Comparison of ENCODE assay signal across 14 cellular contexts in genomic region chr7:155618708-155619633, GRCh38. TPM values are rescaled to one million over a fixed set of nuclear protein-coding genes. Genes with fewer than 3 reads are reported as not detected.
DNase-seq lines count a peak whose midpoint lies in the region; ATAC-seq, FAIRE-seq and TF ChIP-seq lines count a peak whose summit lies in the region.
"Had no signal": no experiment of that assay in that cellular context is flagged by ENCODE, and none has a peak within 500 bp of the region (broad histone marks: within the 10 kb centered on the region; RNA-seq: fewer than 3 reads in every experiment).

No MANE protein-coding gene starts in this region.

- no peak overlapping the region for H2BK12ac ChIP-seq in trophoblast cell (ENCODE audit: low read length)

- TF ChIP-seq CTCF in WTC11 (IDR thresholded peaks at IDR 0.05) (no peak), kidney (IDR thresholded peaks at IDR 0.05; ENCODE audit: borderline replicate concordance, extremely low read depth, insufficient read depth) (no peak), gastrocnemius medialis (IDR thresholded peaks at IDR 0.05 in 4 of 5, conservative IDR thresholded peaks at IDR 0.05 in 1 of 5) (no peak)

- H3K9me3 ChIP-seq in kidney (ENCODE audit: control insufficient read depth in 1 of 2, low read length in 2 of 2), result no peaks in the 10 kb centered on the region
- peaks cover 2% of the 10 kb centered on the region for H3K9me3 ChIP-seq in trophoblast cell (ENCODE audit: insufficient read depth, low read depth, low read length)
- H3K9me3 ChIP-seq in gastrocnemius medialis, result no peaks in the 10 kb centered on the region

- CTCF ChIA-PET in WTC11 (lab: Charles Lee), result interaction anchor here (1.4 kb wide), 1 partner anchor 20 kb away, joined by 7 read pairs; no protein-coding TSS in a partner anchor

- H3K9ac ChIP-seq in kidney (ENCODE audit: low read length in 2 of 2), result no peak overlapping the region
- no peak overlapping the region for H3K9ac ChIP-seq in trophoblast cell (ENCODE audit: low read length)

- H3K18ac ChIP-seq in trophoblast cell (ENCODE audit: low read length), result no peak overlapping the region

- H3K27ac ChIP-seq in kidney (ENCODE audit: low read depth in 2 of 2, low read length in 2 of 2) (peak overlapping the region; percentile 93 to 97), trophoblast cell (ENCODE audit: low read depth, low read length) (no peak overlapping the region), substantia nigra (ENCODE audit: low read depth, low read length, poor library complexity, severe bottlenecking) (no peak overlapping the region), gastrocnemius medialis (no peak overlapping the region)
- H3K27ac ChIP-seq: C4-2B had no signal

- no peak overlapping the region for H3K14ac ChIP-seq in trophoblast cell (ENCODE audit: low read length)

- H2AK5ac ChIP-seq in trophoblast cell (ENCODE audit: low read length), result no peak overlapping the region

- in situ Hi-C loops in gastrocnemius medialis (cut with MboI; ENCODE audit: low sequenced_read_pairs in 4 of 4), result no loop called here

- H3K27ac Mint-ChIP-seq in WTC11, result no peak overlapping the region
- no peak overlapping the region for H3K27ac Mint-ChIP-seq in stimulated activated effector memory CD8-positive, alpha-beta T cell treated with anti-CD3 and anti-CD28 coated beads, Interleukin-12 subunit alpha, Interleukin-12 subunit beta, amount 100 ng/mL, for 72 hours
- H3K27ac Mint-ChIP-seq: activated naive CD8-positive, alpha-beta T cell treated with anti-CD3 and anti-CD28 coated beads, Interleukin-2, amount 10 ng/mL, durations not matched to agents 7 days and 5 days had no signal

- peaks cover 4 to 11% of the 10 kb centered on the region in 2 donors for H3K4me1 ChIP-seq in kidney (ENCODE audit: control insufficient read depth in 1 of 2, insufficient read depth in 1 of 2, low read depth in 1 of 2, low read length in 2 of 2)
- H3K4me1 ChIP-seq in trophoblast cell (ENCODE audit: control insufficient read depth in 1 of 2, insufficient read depth in 2 of 2, low read length in 2 of 2), result peaks cover 3 to 4% of the 10 kb centered on the region in 2 experiments
- no peaks in the 10 kb centered on the region for H3K4me1 ChIP-seq in gastrocnemius medialis

- H3K27me3 ChIP-seq in trophoblast cell (ENCODE audit: insufficient read depth, low read length) (no peaks in the 10 kb centered on the region), gastrocnemius medialis (no peaks in the 10 kb centered on the region)

- intact Hi-C loops in kidney (cut with DNase I) (no loop called here), gastrocnemius medialis (cut with DNase I; ENCODE audit: low total_unique reads) (no loop called here)

- no peak overlapping the region for H2BK5ac ChIP-seq in trophoblast cell (ENCODE audit: low read depth, low read length, poor library complexity)

- H3K36me3 ChIP-seq in kidney (ENCODE audit: control insufficient read depth in 1 of 2, insufficient read depth in 2 of 2, low read length in 2 of 2) (no peaks in the 10 kb centered on the region), trophoblast cell (ENCODE audit: control insufficient read depth in 1 of 2, insufficient read depth in 2 of 2, low read length in 2 of 2) (no peaks in the 10 kb centered on the region), gastrocnemius medialis (no peaks in the 10 kb centered on the region)

- H3K4me1 Mint-ChIP-seq in WTC11, result peaks cover 6% of the 10 kb centered on the region
- H3K4me1 Mint-ChIP-seq in stimulated activated effector memory CD8-positive, alpha-beta T cell treated with anti-CD3 and anti-CD28 coated beads, Interleukin-12 subunit alpha, Interleukin-12 subunit beta, amount 100 ng/mL, for 72 hours, result no peaks in the 10 kb centered on the region
- H3K4me1 Mint-ChIP-seq: neural crest cell had no signal

- H3K9me3 Mint-ChIP-seq in WTC11, result peaks cover 29% of the 10 kb centered on the region
- no peaks in the 10 kb centered on the region for H3K9me3 Mint-ChIP-seq in stimulated activated effector memory CD8-positive, alpha-beta T cell treated with anti-CD3 and anti-CD28 coated beads, Interleukin-12 subunit alpha, Interleukin-12 subunit beta, amount 100 ng/mL, for 72 hours

- no peaks in the 10 kb centered on the region for H3K27me3 Mint-ChIP-seq in WTC11 (ENCODE audit: low read depth)

- POLR2A ChIA-PET in WTC11 (lab: Charles Lee), result no interaction called here

- TF ChIP-seq POLR2A in H54 (IDR thresholded peaks at IDR 0.05; ENCODE audit: low read depth, low read length) (no peak), gastrocnemius medialis (IDR thresholded peaks at IDR 0.05) (no peak)

- no peak overlapping the region for H3K4me2 ChIP-seq in trophoblast cell (ENCODE audit: low read length)

- H3K79me1 ChIP-seq in trophoblast cell (ENCODE audit: low read length), result no peaks in the 10 kb centered on the region

- H2BK120ac ChIP-seq in trophoblast cell (ENCODE audit: insufficient read depth, low read length, poor library complexity), result no peak overlapping the region

- H4K91ac ChIP-seq in trophoblast cell (ENCODE audit: low read depth, low read length), result no peak overlapping the region

- FAIRE-seq in H54 (lab: Jason Lieb, UNC), result no peak
- FAIRE-seq in kidney (lab: Jason Lieb, UNC), result no peak

- no peak overlapping the region for H2AFZ ChIP-seq in trophoblast cell (ENCODE audit: insufficient read depth, low read length, poor library complexity)

- H3K4me3 ChIP-seq in kidney (ENCODE audit: low read length in 2 of 2) (peak overlapping the region; percentile 2 to 29), trophoblast cell (ENCODE audit: low read depth, low read length) (no peak overlapping the region), gastrocnemius medialis (no peak overlapping the region)

- H3K36me3 Mint-ChIP-seq in WTC11, result peaks cover 33% of the 10 kb centered on the region
- H3K36me3 Mint-ChIP-seq in stimulated activated effector memory CD8-positive, alpha-beta T cell treated with anti-CD3 and anti-CD28 coated beads, Interleukin-12 subunit alpha, Interleukin-12 subunit beta, amount 100 ng/mL, for 72 hours, result no peaks in the 10 kb centered on the region

- no peak overlapping the region for H4K8ac ChIP-seq in trophoblast cell (ENCODE audit: low read depth, low read length)

- ATAC-seq in WTC11, result peak; percentile 39; the same call in 1 of the 2 replicates
- no peak for ATAC-seq in stimulated activated effector memory CD8-positive, alpha-beta T cell treated with anti-CD3 and anti-CD28 coated beads, Interleukin-12 subunit alpha, Interleukin-12 subunit beta, amount 100 ng/mL, for 72 hours
- no peak for ATAC-seq in gastrocnemius medialis
- ATAC-seq: Panc1 had no signal

- H4K12ac ChIP-seq in trophoblast cell (ENCODE audit: low read depth, low read length), result no peak overlapping the region

- H3K4me3 Mint-ChIP-seq in WTC11, result no peak overlapping the region
- no peak overlapping the region for H3K4me3 Mint-ChIP-seq in stimulated activated effector memory CD8-positive, alpha-beta T cell treated with anti-CD3 and anti-CD28 coated beads, Interleukin-12 subunit alpha, Interleukin-12 subunit beta, amount 100 ng/mL, for 72 hours
- H3K4me3 Mint-ChIP-seq: activated naive CD8-positive, alpha-beta T cell treated with anti-CD3 and anti-CD28 coated beads, Interleukin-2, amount 10 ng/mL, durations not matched to agents 7 days and 5 days; neural crest cell had no signal

- no CpG with 5 or more reads among the region's 16 CpGs for WGBS in trophoblast cell (ENCODE audit: extremely low coverage, insufficient coverage, insufficient read length)

- H3K79me2 ChIP-seq in trophoblast cell (ENCODE audit: control insufficient read depth, insufficient read depth, low read length, poor library complexity), result no peaks in the 10 kb centered on the region

- H3K23ac ChIP-seq in trophoblast cell (ENCODE audit: low read length), result no peak overlapping the region

- no peak overlapping the region for H3K4ac ChIP-seq in trophoblast cell (ENCODE audit: low read depth, low read length)

- DNase-seq in H54 (ENCODE audit: insufficient read length, low spot score) (peak; percentile 35), WTC11 (ENCODE audit: low spot score) (no peak), kidney (peak; percentile 95), renal cortical epithelial cell (ENCODE audit: low read depth) (peak; percentile 99), trophoblast cell (no peak), substantia nigra (lab: John Stamatoyannopoulos, UW) (no peak), gastrocnemius medialis (no peak)
- DNase-seq in stimulated activated effector memory CD8-positive, alpha-beta T cell treated with anti-CD3 and anti-CD28 coated beads, Interleukin-12 subunit alpha, Interleukin-12 subunit beta, amount 100 ng/mL, for 72 hours (ENCODE audit: low spot score in 2 of 2), result no peak
- DNase-seq: activated naive CD8-positive, alpha-beta T cell treated with anti-CD3 and anti-CD28 coated beads, Interleukin-2, amount 10 ng/mL, durations not matched to agents 7 days and 5 days; KBM-7; NCI-H2081 had no signal

RNA-seq across cellular contexts. Expression of gene RBM33, which starts 25.5 kb away (rescaled TPM):
- 77.1 to 81.8 TPM (median 77.9 TPM) in 3 replicates for total RNA-seq in WTC11 (2021)
- total RNA-seq in kidney, result 78.7 TPM
- 9.8 TPM for polyA plus RNA-seq in kidney (ENCODE audit: insufficient read depth, low read depth, low replicate concordance)
- 12.9 and 47.3 TPM in 2 replicates for total RNA-seq in renal cortical epithelial cell
- polyA plus RNA-seq in trophoblast cell (2013), result 28.0 and 29.0 TPM in 2 replicates
- total RNA-seq in gastrocnemius medialis, result 10 to 100 TPM; 16.6 to 30.0 (median 28.1) TPM

Comparison
In these comparisons a context has a peak if more than half of its experiments do, and no peak if none do; other contexts are left out.
1. DNase-seq: peak in H54 (single experiment), kidney (single experiment) and renal cortical epithelial cell (single experiment); none in WTC11 (single experiment), trophoblast cell (0 of 2), stimulated activated effector memory CD8-positive, alpha-beta T cell treated with anti-CD3 and anti-CD28 coated beads, Interleukin-12 subunit alpha, Interleukin-12 subunit beta, amount 100 ng/mL, for 72 hours (0 of 2), substantia nigra (0 of 49) and gastrocnemius medialis (0 of 2).
2. H3K27ac ChIP-seq: peak in kidney (2 of 2); none in trophoblast cell (single experiment), substantia nigra (single experiment) and gastrocnemius medialis (0 of 4).
3. H3K4me3 ChIP-seq: peak in kidney (2 of 2); none in trophoblast cell (single experiment) and gastrocnemius medialis (0 of 4).